ENCODE assay signal across 11 cellular contexts in genomic region chr2:109209412-109209811, GRCh38.
A peak's percentile ranks its signal among the peaks of the same experiment; 100 is the strongest.
DNase-seq lines count a peak whose midpoint lies in the region; ATAC-seq and TF ChIP-seq lines count a peak whose summit lies in the region.
"Had no signal": no experiment of that assay in that cellular context is flagged by ENCODE, and none has a peak within 500 bp of the region (broad histone marks: within the 10 kb centered on the region; RNA-seq: fewer than 3 reads in every experiment).

No MANE protein-coding gene starts in this region.

- no peak for TF ChIP-seq CTCF in HFF-Myc (IDR thresholded peaks at IDR 0.05; ENCODE audit: low read depth, low read length, missing control alignments)

- ATAC-seq in left cardiac atrium (peak; percentile 25 to 84), GM21528 (IDR thresholded peaks at IDR 0.05; ENCODE audit: low FRiP score, unreplicated experiment) (no peak), GM19397 (IDR thresholded peaks at IDR 0.05; ENCODE audit: unreplicated experiment) (no peak)
- ATAC-seq: activated T-cell treated with anti-CD3 and anti-CD28 coated beads, Interleukin-2, amount 50 U/mL, for 4 hours had no signal

- peak; percentile 36 for DNase-seq in HFF-Myc (ENCODE audit: extremely low read depth, low read depth)
- DNase-seq in amniotic stem cell (lab: John Stamatoyannopoulos, UW) = peak; percentile 65
- DNase-seq in left cardiac atrium = no peak
- DNase-seq in superior temporal gyrus (ENCODE audit: extremely low spot score) = peak; percentile 54
- no peak for DNase-seq in NCI-H1436 treated with DMSO at 0.1 percent for 48 hours (lab: John Stamatoyannopoulos, UW)
- DNase-seq in activated CD4-positive, alpha-beta T cell treated with anti-CD3 and anti-CD28 coated beads for 1 hour = no peak
- DNase-seq: activated T-cell treated with anti-CD3 and anti-CD28 coated beads, Interleukin-2, amount 50 U/mL, for 4 hours; NCI-H2107; stimulated activated CD4-positive, alpha-beta T cell treated with anti-CD3 and anti-CD28 coated beads, Interleukin-4, amount 100 ng/mL, for 4 hours had no signal

- H3K4me3 ChIP-seq in HFF-Myc (replicated peaks; ENCODE audit: low read depth, low read length) = no peak overlapping the region

- intact Hi-C loops in left cardiac atrium (cut with DNase I) = no loop called here

Comparison
In these comparisons a context has a peak if more than half of its experiments do, and no peak if none do; other contexts are left out.
1. DNase-seq: peak in HFF-Myc (single experiment), amniotic stem cell (single experiment) and superior temporal gyrus (single experiment); none in left cardiac atrium (single experiment), NCI-H1436 treated with DMSO at 0.1 percent for 48 hours (single experiment) and activated CD4-positive, alpha-beta T cell treated with anti-CD3 and anti-CD28 coated beads for 1 hour (single experiment).
2. ATAC-seq: peak in left cardiac atrium (2 of 2); none in GM21528 (single experiment) and GM19397 (single experiment).